18 cellular contexts compared by ENCODE assay signal in genomic region chr20:35369804-35370203, GRCh38. TPM values are rescaled to one million over a fixed set of nuclear protein-coding genes. Genes with fewer than 3 reads are reported as not detected.
DNase-seq lines count a peak whose midpoint lies in the region; ATAC-seq and TF ChIP-seq lines count a peak whose summit lies in the region.
"Had no signal": no experiment of that assay in that cellular context is flagged by ENCODE, and none has a peak within 500 bp of the region (broad histone marks: within the 10 kb centered on the region; RNA-seq: fewer than 3 reads in every experiment).

No MANE protein-coding gene starts in this region.

- peaks cover 7% of the 10 kb centered on the region for H3K36me3 Mint-ChIP-seq in osteocyte (ENCODE audit: unreplicated experiment)

- H3K4me1 Mint-ChIP-seq in osteocyte (ENCODE audit: unreplicated experiment) = peaks cover 32% of the 10 kb centered on the region

- no peaks in the 10 kb centered on the region for H3K9me3 ChIP-seq in RWPE2 (ENCODE audit: severe bottlenecking)

- H3K9me3 Mint-ChIP-seq in osteocyte (ENCODE audit: unreplicated experiment) = no peaks in the 10 kb centered on the region
- H3K9me3 Mint-ChIP-seq: activated T-helper 1 cell treated with anti-CD3 and anti-CD28 coated beads, Interleukin-12 subunit alpha, Interleukin-12 subunit beta, Interleukin-2, Interleukin-4 antibody, amounts not matched to agents 30 ng/mL and 10 ng/mL and 1 ng/mL, durations not matched to agents 14 hours and 24 hours and 36 hours; CD4-positive, CD25-positive, alpha-beta regulatory T cell; naive B cell had no signal

- DNase-seq in GM04503 (ENCODE audit: low read depth) (peak; percentile 81), RWPE2 (ENCODE audit: low spot score) (no peak), fibroblast of peridontal ligament (ENCODE audit: extremely low read depth) (peak; percentile 43), osteocyte (ENCODE audit: extremely low spot score, unreplicated experiment) (no peak), NCI-H1417 treated with DMSO at 0.1 percent for 48 hours (lab: John Stamatoyannopoulos, UW) (no peak), RKO (ENCODE audit: low spot score) (no peak)
- no peak for DNase-seq in activated CD4-positive, alpha-beta T cell treated with anti-CD3 and anti-CD28 coated beads, Interleukin-2, amount 50 U/mL, for 48 hours
- DNase-seq: activated CD4-positive, alpha-beta T cell treated with anti-CD3 and anti-CD28 coated beads, Interleukin-2, amount 50 U/mL, for 4 hours; CD4-positive, CD25-positive, alpha-beta regulatory T cell; glutamatergic neuron; naive B cell; NCI-H2081 treated with DMSO at 0.1 percent for 48 hours; NCI-H748 treated with DMSO at 0.1 percent for 48 hours; retina; SHP77; stimulated activated CD4-positive, alpha-beta T cell treated with anti-CD3 and anti-CD28 coated beads, Interleukin-2, amount 100 ng/mL, for 24 hours had no signal

- no peaks in the 10 kb centered on the region for H3K27me3 Mint-ChIP-seq in osteocyte (ENCODE audit: unreplicated experiment)
- H3K27me3 Mint-ChIP-seq: CD4-positive, CD25-positive, alpha-beta regulatory T cell; naive B cell had no signal

- TF ChIP-seq CTCF in RWPE2 (IDR thresholded peaks at IDR 0.05; ENCODE audit: poor library complexity, severe bottlenecking) (no peak), osteocyte (IDR thresholded peaks at IDR 0.05) (no peak)

- H3K4me3 ChIP-seq in RWPE2 (ENCODE audit: severe bottlenecking) = no peak overlapping the region

- H3K4me1 ChIP-seq in RWPE2 (ENCODE audit: insufficient read depth, poor library complexity, severe bottlenecking) = peaks cover 18% of the 10 kb centered on the region

- peak; percentile 99 for ATAC-seq in RWPE2 (ENCODE audit: low read depth)
- ATAC-seq in HG03135 (IDR thresholded peaks at IDR 0.05; ENCODE audit: unreplicated experiment) = no peak

- H3K27me3 ChIP-seq in RWPE2 (ENCODE audit: insufficient read depth, poor library complexity, severe bottlenecking) = no peaks in the 10 kb centered on the region

- no peak overlapping the region for H3K4me3 Mint-ChIP-seq in osteocyte (ENCODE audit: unreplicated experiment)
- H3K4me3 Mint-ChIP-seq: activated T-helper 1 cell treated with anti-CD3 and anti-CD28 coated beads, Interleukin-12 subunit alpha, Interleukin-12 subunit beta, Interleukin-2, Interleukin-4 antibody, amounts not matched to agents 30 ng/mL and 10 ng/mL and 1 ng/mL, durations not matched to agents 14 hours and 24 hours and 36 hours; CD4-positive, CD25-positive, alpha-beta regulatory T cell; naive B cell had no signal

- H3K27ac ChIP-seq in RWPE2 (ENCODE audit: poor library complexity, severe bottlenecking) = peak overlapping the region; percentile 78

- H3K36me3 ChIP-seq in RWPE2 (ENCODE audit: low read depth) = peaks cover 76% of the 10 kb centered on the region

- H3K27ac Mint-ChIP-seq in osteocyte (ENCODE audit: unreplicated experiment) = peak overlapping the region; percentile 71
- H3K27ac Mint-ChIP-seq: activated T-helper 1 cell treated with anti-CD3 and anti-CD28 coated beads, Interleukin-12 subunit alpha, Interleukin-12 subunit beta, Interleukin-2, Interleukin-4 antibody, amounts not matched to agents 30 ng/mL and 10 ng/mL and 1 ng/mL, durations not matched to agents 14 hours and 24 hours and 36 hours had no signal

RNA-seq across cellular contexts. Expression of gene UQCC1, which starts 42.0 kb away (rescaled TPM):
- total RNA-seq in osteocyte = 41.1 and 42.2 TPM in 2 replicates

Comparison
In these comparisons a context has a peak if more than half of its experiments do, and no peak if none do; other contexts are left out.
1. DNase-seq: peak in GM04503 (single experiment) and fibroblast of peridontal ligament (single experiment); none in RWPE2 (single experiment), osteocyte (single experiment), activated CD4-positive, alpha-beta T cell treated with anti-CD3 and anti-CD28 coated beads, Interleukin-2, amount 50 U/mL, for 48 hours (0 of 2), NCI-H1417 treated with DMSO at 0.1 percent for 48 hours (single experiment) and RKO (single experiment).